In genomic region chr19:43610493-43610892, GRCh38 we compare ENCODE assay signal across 19 cellular contexts. TPM values are rescaled to one million over a fixed set of nuclear protein-coding genes. Genes with fewer than 3 reads are reported as not detected.
A peak's percentile ranks its signal among the peaks of the same experiment; 100 is the strongest.
DNase-seq lines count a peak whose midpoint lies in the region; ATAC-seq lines count a peak whose summit lies in the region.
"Had no signal": no experiment of that assay in that cellular context is flagged by ENCODE, and none has a peak within 500 bp of the region (broad histone marks: within the 10 kb centered on the region; RNA-seq: fewer than 3 reads in every experiment).

No MANE protein-coding gene starts in this region.

- DNase-seq in stimulated activated naive CD8-positive, alpha-beta T cell treated with anti-CD3 and anti-CD28 coated beads, Interleukin-15, amount 100 ng/mL, for 72 hours: no peak
- no peak for DNase-seq in stimulated activated naive CD8-positive, alpha-beta T cell treated with anti-CD3 and anti-CD28 coated beads, Interleukin-15, Interleukin-2, amounts not matched to agents 100 U/mL and 50 U/mL, for 24 hours
- DNase-seq in activated naive CD8-positive, alpha-beta T cell treated with anti-CD3 and anti-CD28 coated beads, Interleukin-2, amount 50 U/mL, for 24 hours: no peak
- DNase-seq in mesenchymal stem cell (peak; percentile 60), substantia nigra (lab: John Stamatoyannopoulos, UW) (no peak), amygdala (lab: John Stamatoyannopoulos, UW) (no peak), T1000 (lab: John Stamatoyannopoulos, UW) (no peak), kidney tubule cell (ENCODE audit: low spot score) (no peak)
- DNase-seq: activated CD4-positive, CD25-positive, alpha-beta regulatory T cell treated with anti-CD3 and anti-CD28 coated beads, Interleukin-2, amount 50 U/mL, for 72 hours; activated gamma-delta T cell treated with Interleukin-2 at 50 U/mL for 16 hours; cerebellar nuclear complex; COR-L47; hypothalamus; NCI-H1694 treated with DMSO at 0.1 percent for 48 hours; NCI-H446; right cardiac atrium had no signal

- no peak overlapping the region for H3K23ac ChIP-seq in mesenchymal stem cell (ENCODE audit: low read length in 2 of 2)

- H3K4me1 Mint-ChIP-seq in stimulated activated naive CD8-positive, alpha-beta T cell treated with anti-CD3 and anti-CD28 coated beads, Interleukin-15, amount 100 ng/mL, for 72 hours: peaks cover 25% of the 10 kb centered on the region
- H3K4me1 Mint-ChIP-seq in activated naive CD8-positive, alpha-beta T cell treated with anti-CD3 and anti-CD28 coated beads, Interleukin-2, amount 50 U/mL, for 24 hours: peaks cover 8% of the 10 kb centered on the region

- H3K36me3 Mint-ChIP-seq in activated naive CD8-positive, alpha-beta T cell treated with anti-CD3 and anti-CD28 coated beads, Interleukin-2, amount 50 U/mL, for 24 hours (ENCODE audit: low read depth): peaks cover 11% of the 10 kb centered on the region

- H3K9ac ChIP-seq in mesenchymal stem cell (ENCODE audit: low read length): no peak overlapping the region

- peaks cover 47 to 61% of the 10 kb centered on the region in 2 experiments for H3K36me3 ChIP-seq in mesenchymal stem cell (ENCODE audit: control insufficient read depth in 1 of 2, insufficient read depth in 2 of 2, low read depth in 1 of 2, low read length in 2 of 2)
- H3K36me3 ChIP-seq: neutrophil had no signal

- H3K27ac Mint-ChIP-seq in stimulated activated naive CD8-positive, alpha-beta T cell treated with anti-CD3 and anti-CD28 coated beads, Interleukin-15, amount 100 ng/mL, for 72 hours: peak overlapping the region; percentile 59 to 83
- H3K27ac Mint-ChIP-seq in activated naive CD8-positive, alpha-beta T cell treated with anti-CD3 and anti-CD28 coated beads, Interleukin-2, amount 50 U/mL, for 24 hours: peak overlapping the region; percentile 23
- H3K27ac Mint-ChIP-seq: memory B cell; T-helper 1 cell treated with Interleukin-12 subunit alpha and Interleukin-12 subunit beta and Interleukin-4 antibody, amounts not matched to agents 30 μg/mL and 1 μg/mL, for 36 hours had no signal

- no peak overlapping the region for H4K91ac ChIP-seq in mesenchymal stem cell (ENCODE audit: low read length)

- H4K8ac ChIP-seq in mesenchymal stem cell (ENCODE audit: low read length): no peak overlapping the region

- no peak overlapping the region for H2AK5ac ChIP-seq in mesenchymal stem cell (ENCODE audit: low read length, severe bottlenecking)

- H2AFZ ChIP-seq in mesenchymal stem cell (ENCODE audit: low read depth, low read length): no peak overlapping the region

- no peaks in the 10 kb centered on the region for H3K9me3 ChIP-seq in mesenchymal stem cell (ENCODE audit: control insufficient read depth, low read length)
- H3K9me3 ChIP-seq: neutrophil had no signal

- no peak for ATAC-seq in stimulated activated naive CD8-positive, alpha-beta T cell treated with anti-CD3 and anti-CD28 coated beads, Interleukin-15, amount 100 ng/mL, for 72 hours
- no peak for ATAC-seq in stimulated activated naive CD8-positive, alpha-beta T cell treated with anti-CD3 and anti-CD28 coated beads, Interleukin-15, Interleukin-2, amounts not matched to agents 100 U/mL and 50 U/mL, for 24 hours
- ATAC-seq in activated naive CD8-positive, alpha-beta T cell treated with anti-CD3 and anti-CD28 coated beads, Interleukin-2, amount 50 U/mL, for 24 hours: no peak
- ATAC-seq: right cardiac atrium had no signal

- H3K27me3 Mint-ChIP-seq in stimulated activated naive CD8-positive, alpha-beta T cell treated with anti-CD3 and anti-CD28 coated beads, Interleukin-15, amount 100 ng/mL, for 72 hours: no peaks in the 10 kb centered on the region
- no peaks in the 10 kb centered on the region for H3K27me3 Mint-ChIP-seq in activated naive CD8-positive, alpha-beta T cell treated with anti-CD3 and anti-CD28 coated beads, Interleukin-2, amount 50 U/mL, for 24 hours
- H3K27me3 Mint-ChIP-seq: memory B cell had no signal

- no peak overlapping the region for H2BK120ac ChIP-seq in mesenchymal stem cell (ENCODE audit: low read depth, low read length)

- H2BK15ac ChIP-seq in mesenchymal stem cell (ENCODE audit: low read depth, poor library complexity, severe bottlenecking): no peak overlapping the region

- peaks cover 9% of the 10 kb centered on the region for H3K4me1 ChIP-seq in mesenchymal stem cell (ENCODE audit: control insufficient read depth, insufficient read depth, low read depth, low read length)

- 40% methylated on average over 3 of the region's 3 CpGs for WGBS in mesenchymal stem cell

- H3K18ac ChIP-seq in mesenchymal stem cell (ENCODE audit: low read depth in 1 of 2, low read length in 2 of 2): no peak overlapping the region

- H3K79me1 ChIP-seq in mesenchymal stem cell (replicated peaks; ENCODE audit: low read length, poor library complexity, severe bottlenecking): peaks cover 57% of the 10 kb centered on the region

- H3K27ac ChIP-seq in mesenchymal stem cell (ENCODE audit: low read length, poor library complexity, severe bottlenecking) (peak overlapping the region; percentile 13), substantia nigra (ENCODE audit: low read depth, low read length, poor library complexity, severe bottlenecking) (peak overlapping the region; percentile 30)
- H3K27ac ChIP-seq: neutrophil had no signal

- no peak overlapping the region for H3K14ac ChIP-seq in mesenchymal stem cell (ENCODE audit: low read length in 2 of 2)

- H3K4me3 Mint-ChIP-seq in stimulated activated naive CD8-positive, alpha-beta T cell treated with anti-CD3 and anti-CD28 coated beads, Interleukin-15, amount 100 ng/mL, for 72 hours: no peak overlapping the region
- no peak overlapping the region for H3K4me3 Mint-ChIP-seq in activated naive CD8-positive, alpha-beta T cell treated with anti-CD3 and anti-CD28 coated beads, Interleukin-2, amount 50 U/mL, for 24 hours
- H3K4me3 Mint-ChIP-seq: memory B cell; T-helper 1 cell treated with Interleukin-12 subunit alpha and Interleukin-12 subunit beta and Interleukin-4 antibody, amounts not matched to agents 30 μg/mL and 1 μg/mL, for 36 hours had no signal

- H3K4ac ChIP-seq in mesenchymal stem cell (ENCODE audit: low read depth in 1 of 2, low read length in 2 of 2): no peak overlapping the region

- H3K9me3 Mint-ChIP-seq in stimulated activated naive CD8-positive, alpha-beta T cell treated with anti-CD3 and anti-CD28 coated beads, Interleukin-15, amount 100 ng/mL, for 72 hours: no peaks in the 10 kb centered on the region
- no peaks in the 10 kb centered on the region for H3K9me3 Mint-ChIP-seq in activated naive CD8-positive, alpha-beta T cell treated with anti-CD3 and anti-CD28 coated beads, Interleukin-2, amount 50 U/mL, for 24 hours
- H3K9me3 Mint-ChIP-seq: memory B cell; T-helper 1 cell treated with Interleukin-12 subunit alpha and Interleukin-12 subunit beta and Interleukin-4 antibody, amounts not matched to agents 30 μg/mL and 1 μg/mL, for 36 hours had no signal

- no peak overlapping the region for H3K4me2 ChIP-seq in mesenchymal stem cell (ENCODE audit: low read length, poor library complexity, severe bottlenecking)

- no peaks in the 10 kb centered on the region for H3K27me3 ChIP-seq in mesenchymal stem cell (ENCODE audit: control insufficient read depth in 1 of 2, insufficient read depth in 1 of 2, low read length in 2 of 2)
- H3K27me3 ChIP-seq: neutrophil had no signal

- no peak overlapping the region for H2BK12ac ChIP-seq in mesenchymal stem cell (ENCODE audit: low read length in 2 of 2)

- no peak overlapping the region for H2BK5ac ChIP-seq in mesenchymal stem cell (ENCODE audit: low read depth, low read length, poor library complexity, severe bottlenecking)

- H3K4me3 ChIP-seq in mesenchymal stem cell (ENCODE audit: insufficient read depth in 1 of 2, low read depth in 1 of 2, low read length in 2 of 2): no peak overlapping the region

RNA-seq across cellular contexts. Expression of gene SRRM5, which starts 1.4 kb away (rescaled TPM):
- polyA plus RNA-seq in mesenchymal stem cell (2013, experiment 1 of 2): 0.12 TPM
- polyA plus RNA-seq in mesenchymal stem cell (2013, experiment 2 of 2): 0.07 TPM

RNA-seq across cellular contexts. Expression of gene ZNF428, which starts 8.9 kb away (rescaled TPM):
- 22.9 TPM for polyA plus RNA-seq in mesenchymal stem cell (2013, experiment 1 of 2)
- 23.3 TPM for polyA plus RNA-seq in mesenchymal stem cell (2013, experiment 2 of 2)

RNA-seq across cellular contexts. Expression of gene ZNF576, which starts 14.1 kb away (rescaled TPM):
- polyA plus RNA-seq in mesenchymal stem cell (2013, experiment 1 of 2): 14.6 TPM
- polyA plus RNA-seq in mesenchymal stem cell (2013, experiment 2 of 2): 14.8 TPM

RNA-seq across cellular contexts. Expression of gene IRGQ, which starts 14.6 kb away (rescaled TPM):
- 8.9 TPM for polyA plus RNA-seq in mesenchymal stem cell (2013, experiment 1 of 2)
- 8.8 TPM for polyA plus RNA-seq in mesenchymal stem cell (2013, experiment 2 of 2)

RNA-seq across cellular contexts. Expression of gene CADM4, which starts 29.2 kb away (rescaled TPM):
- 6.9 TPM for polyA plus RNA-seq in mesenchymal stem cell (2013, experiment 1 of 2)
- polyA plus RNA-seq in mesenchymal stem cell (2013, experiment 2 of 2): 6.5 TPM
